ENCODE assay signal across 23 cellular contexts in genomic region chr1:51299185-51299584, GRCh38. TPM values are rescaled to one million over a fixed set of nuclear protein-coding genes. Genes with fewer than 3 reads are reported as not detected.
"Had no signal": no experiment of that assay in that cellular context is flagged by ENCODE, and none has a peak within 500 bp of the region (broad histone marks: within the 10 kb centered on the region; RNA-seq: fewer than 3 reads in every experiment).

No MANE protein-coding gene starts in this region.

- H3K4me3 Mint-ChIP-seq: activated B cell treated with CpG ODN at 0.5 μM for 24 hours; activated CD4-positive, alpha-beta T cell treated with anti-CD3 and anti-CD28 coated beads, Interleukin-2, amount 10 ng/mL, durations not matched to agents 24 days and 14 days; activated CD8-positive, alpha-beta memory T cell treated with anti-CD3 and anti-CD28 coated beads, Interleukin-2, amount 10 ng/mL, durations not matched to agents 7 days and 5 days; activated naive CD4-positive, alpha-beta T cell treated with anti-CD3 and anti-CD28 coated beads, Interleukin-2, amount 50 U/mL, for 24 hours; activated T-cell treated with anti-CD3 and anti-CD28 coated beads, Interleukin-2, amount 50 U/mL, for 24 hours; T-helper 1 cell treated with Interleukin-12 subunit alpha and Interleukin-12 subunit beta and Interleukin-4 antibody, amounts not matched to agents 30 μg/mL and 1 μg/mL, for 36 hours had no signal

- H3K27me3 ChIP-seq: breast epithelium, Peyer's patch, SJSA1 had no signal

- H3K9me3 ChIP-seq: breast epithelium, Peyer's patch, SJSA1 had no signal

- H3K4me3 ChIP-seq: breast epithelium, Peyer's patch, SJSA1 had no signal

- H3K36me3 ChIP-seq: breast epithelium, Peyer's patch, SJSA1 had no signal

- H3K36me3 Mint-ChIP-seq: activated CD8-positive, alpha-beta memory T cell treated with anti-CD3 and anti-CD28 coated beads, Interleukin-2, amount 10 ng/mL, durations not matched to agents 7 days and 5 days; activated naive CD4-positive, alpha-beta T cell treated with anti-CD3 and anti-CD28 coated beads, Interleukin-2, amount 50 U/mL, for 24 hours had no signal

- H3K9me3 Mint-ChIP-seq: activated B cell treated with CpG ODN at 0.5 μM for 24 hours; activated CD4-positive, alpha-beta T cell treated with anti-CD3 and anti-CD28 coated beads, Interleukin-2, amount 10 ng/mL, durations not matched to agents 24 days and 14 days; activated naive CD4-positive, alpha-beta T cell treated with anti-CD3 and anti-CD28 coated beads, Interleukin-2, amount 50 U/mL, for 24 hours; activated T-cell treated with anti-CD3 and anti-CD28 coated beads, Interleukin-2, amount 50 U/mL, for 24 hours; activated T-helper 1 cell treated with anti-CD3 and anti-CD28 coated beads, Interleukin-12 subunit alpha, Interleukin-12 subunit beta, Interleukin-2, Interleukin-4 antibody, amounts not matched to agents 30 ng/mL and 10 ng/mL and 1 ng/mL, durations not matched to agents 14 hours and 24 hours and 36 hours; T-helper 1 cell treated with Interleukin-12 subunit alpha and Interleukin-12 subunit beta and Interleukin-4 antibody, amounts not matched to agents 30 μg/mL and 1 μg/mL, for 36 hours had no signal

- DNase-seq: activated B cell treated with CpG ODN at 0.5 μM for 24 hours; activated CD4-positive, alpha-beta T cell treated with anti-CD3 and anti-CD28 coated beads for 1 hour; activated CD4-positive, alpha-beta T cell treated with anti-CD3 and anti-CD28 coated beads, Interleukin-2, amount 10 ng/mL, durations not matched to agents 24 days and 14 days; activated CD4-positive, alpha-beta T cell treated with anti-CD3 and anti-CD28 coated beads, Interleukin-2, amount 50 U/mL, for 48 hours; activated CD8-positive, alpha-beta memory T cell treated with anti-CD3 and anti-CD28 coated beads, Interleukin-2, amount 10 ng/mL, durations not matched to agents 7 days and 5 days; activated effector memory CD4-positive, alpha-beta T cell treated with Interleukin-2 at 50 U/mL for 16 hours; activated naive CD4-positive, alpha-beta T cell; activated T-cell treated with anti-CD3 and anti-CD28 coated beads, Interleukin-2, amount 50 U/mL, for 24 hours; caudate nucleus; NCI-H1092; NCI-H1417; NCI-H1930; NCI-H2171; NCI-H2227 treated with DMSO at 0.1 percent for 48 hours; NCI-H526; OCI-M1; Peyer's patch; SHP77 had no signal

- ATAC-seq: activated CD8-positive, alpha-beta memory T cell treated with anti-CD3 and anti-CD28 coated beads, Interleukin-2, amount 10 ng/mL, durations not matched to agents 7 days and 5 days had no signal

- H3K4me1 ChIP-seq: breast epithelium had no signal

- H3K27ac ChIP-seq: Peyer's patch, SJSA1 had no signal

- H3K27ac Mint-ChIP-seq: activated B cell treated with CpG ODN at 0.5 μM for 24 hours; activated CD8-positive, alpha-beta memory T cell treated with anti-CD3 and anti-CD28 coated beads, Interleukin-2, amount 10 ng/mL, durations not matched to agents 7 days and 5 days; activated naive CD4-positive, alpha-beta T cell treated with anti-CD3 and anti-CD28 coated beads, Interleukin-2, amount 50 U/mL, for 24 hours; activated T-cell treated with anti-CD3 and anti-CD28 coated beads, Interleukin-2, amount 50 U/mL, for 24 hours; activated T-helper 1 cell treated with anti-CD3 and anti-CD28 coated beads, Interleukin-12 subunit alpha, Interleukin-12 subunit beta, Interleukin-2, Interleukin-4 antibody, amounts not matched to agents 30 ng/mL and 10 ng/mL and 1 ng/mL, durations not matched to agents 14 hours and 24 hours and 36 hours; T-helper 1 cell treated with Interleukin-12 subunit alpha and Interleukin-12 subunit beta and Interleukin-4 antibody, amounts not matched to agents 30 μg/mL and 1 μg/mL, for 36 hours had no signal

- H3K27me3 Mint-ChIP-seq: activated CD4-positive, alpha-beta T cell treated with anti-CD3 and anti-CD28 coated beads, Interleukin-2, amount 10 ng/mL, durations not matched to agents 24 days and 14 days; activated naive CD4-positive, alpha-beta T cell treated with anti-CD3 and anti-CD28 coated beads, Interleukin-2, amount 50 U/mL, for 24 hours; activated T-cell treated with anti-CD3 and anti-CD28 coated beads, Interleukin-2, amount 50 U/mL, for 24 hours had no signal

RNA-seq across cellular contexts. Expression of gene TTC39A, which starts 31.2 kb away (rescaled TPM):
- total RNA-seq: activated T-helper 1 cell treated with anti-CD3 and anti-CD28 coated beads, Interleukin-12 subunit alpha, Interleukin-12 subunit beta, Interleukin-2, Interleukin-4 antibody, amounts not matched to agents 30 ng/mL and 10 ng/mL and 1 ng/mL, durations not matched to agents 14 hours and 24 hours and 36 hours; SJSA1 had no signal
